16 cellular contexts compared by ENCODE assay signal in the genomic region with DNA sequence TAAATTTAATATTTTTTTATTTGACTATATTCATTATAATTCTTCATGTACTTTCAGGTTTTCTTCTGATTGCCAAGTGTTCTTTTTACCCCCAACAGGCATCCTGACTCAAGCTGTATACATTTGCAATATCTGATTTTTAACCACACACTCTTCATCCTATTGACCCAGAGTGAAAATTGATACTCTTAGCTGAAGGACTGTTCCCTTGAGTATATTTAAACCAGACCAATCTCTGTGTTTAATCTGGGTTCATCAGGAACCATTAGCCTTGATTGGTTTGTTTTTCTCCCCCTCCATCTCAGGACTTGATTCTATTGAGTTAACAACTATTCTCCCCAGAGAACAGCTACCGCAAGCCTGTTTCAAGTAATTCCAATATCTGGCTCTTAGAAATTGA.
A peak's percentile ranks its signal among the peaks of the same experiment; 100 is the strongest.
DNase-seq lines count a peak whose midpoint lies in the region; ATAC-seq, FAIRE-seq and TF ChIP-seq lines count a peak whose summit lies in the region.
"Had no signal": no experiment of that assay in that cellular context is flagged by ENCODE, and none has a peak within 500 bp of the region (broad histone marks: within the 10 kb centered on the region; RNA-seq: fewer than 3 reads in every experiment).

No MANE protein-coding gene starts in this region.

- DNase-seq in D721Med (ENCODE audit: insufficient read length, low spot score) (no peak), NCI-H1417 (lab: John Stamatoyannopoulos, UW) (peak; percentile 37 to 91 (median 85)), NCI-H748 (lab: John Stamatoyannopoulos, UW; ENCODE audit: unreplicated experiment) (peak; percentile 91), H1 (ENCODE audit: low read depth in 1 of 2, low spot score in 2 of 2) (no peak), brain microvascular endothelial cell (no peak)
- DNase-seq: activated CD4-positive, alpha-beta T cell treated with anti-CD3 and anti-CD28 coated beads for 4 hours; activated naive CD8-positive, alpha-beta T cell treated with anti-CD3 and anti-CD28 coated beads for 36 hours; activated T-cell treated with anti-CD3 and anti-CD28 coated beads for 4 hours; COR-L47; GM23248; NK-92 treated with Interleukin-12 subunit alpha and Interleukin-12 subunit beta, amount 100 ng/mL, for 24 hours; nucleus accumbens had no signal

- no peaks in the 10 kb centered on the region for H3K9me3 ChIP-seq in H1 (ENCODE audit: insufficient read depth in 2 of 2, low read depth in 1 of 2, low read length in 1 of 2)

- no peaks in the 10 kb centered on the region for H3K23me2 ChIP-seq in H1 (ENCODE audit: low read depth, low read length)

- TF ChIP-seq EP300 in H1 (IDR thresholded peaks at IDR 0.05; ENCODE audit: borderline replicate concordance in 1 of 2, low read depth in 2 of 2, low read length in 2 of 2): no peak

- no peak overlapping the region for H3K18ac ChIP-seq in H1 (ENCODE audit: extremely low read depth, low read length)

- H4K91ac ChIP-seq in H1 (replicated peaks; ENCODE audit: insufficient read length, low read length): no peak overlapping the region

- no peak for TF ChIP-seq POLR2A in H1 (IDR thresholded peaks at IDR 0.05; ENCODE audit: control extremely low read depth in 1 of 2, low read depth in 2 of 2, low read length in 2 of 2)

- no peak overlapping the region for H2BK5ac ChIP-seq in H1 (ENCODE audit: low read depth, low read length)

- no peak overlapping the region for H2BK120ac ChIP-seq in H1 (replicated peaks; ENCODE audit: low read depth, low read length)

- CTCF ChIA-PET in H1 (lab: Charles Lee; ENCODE audit: partially characterized antibody): interaction anchor here (1.4 kb wide), 1 partner anchor 13 kb away, joined by 3 read pairs; no protein-coding TSS in a partner anchor

- H3K4me1 ChIP-seq in H1 (replicated peaks in 1 of 4; ENCODE audit: control insufficient read depth in 3 of 4, insufficient read depth in 4 of 4, low read length in 3 of 4): no peaks in the 10 kb centered on the region

- no peaks in the 10 kb centered on the region for H3K27me3 ChIP-seq in H1 (replicated peaks in 1 of 4; ENCODE audit: control insufficient read depth in 3 of 4, extremely low read depth in 1 of 4, insufficient read depth in 3 of 4, low read length in 3 of 4)
- no peaks in the 10 kb centered on the region for H3K27me3 ChIP-seq in brain microvascular endothelial cell (replicated peaks)

- 87% methylated on average over 1 of the region's 1 CpG; no CpG with 5 or more reads in 1 of the 2 experiments for WGBS in H1 (ENCODE audit: extremely low coverage in 1 of 2, insufficient coverage in 1 of 2, insufficient read length in 1 of 2, insufficient replicate concordance in 2 of 2, low coverage in 1 of 2, low lambda C conversion rate in 2 of 2, missing lambda C conversion rate in 1 of 2), 2 experiments

- peak overlapping the region in 1 of 4 experiments; percentile 34; a peak in 1 of 7 replicates for H3K9ac ChIP-seq in H1 (replicated peaks in 1 of 4; ENCODE audit: extremely low read depth in 1 of 4, low read depth in 3 of 4, low read length in 3 of 4)
- H3K9ac ChIP-seq: GM23248 had no signal

- no peak overlapping the region for H2BK15ac ChIP-seq in H1 (ENCODE audit: low read length)

- POLR2A ChIA-PET in H1 (lab: Charles Lee; ENCODE audit: partially characterized antibody): no interaction called here

- no peak for TF ChIP-seq RAD21 in H1 (IDR thresholded peaks at IDR 0.05 in 1 of 2, conservative IDR thresholded peaks at IDR 0.05 in 1 of 2; ENCODE audit: low read depth in 2 of 2, low read length in 2 of 2)

- no peaks in the 10 kb centered on the region for H3K36me3 ChIP-seq in H1 (ENCODE audit: control insufficient read depth in 2 of 4, insufficient read depth in 4 of 4, low read length in 3 of 4)
- no peaks in the 10 kb centered on the region for H3K36me3 ChIP-seq in brain microvascular endothelial cell (replicated peaks)

- H3K4ac ChIP-seq in H1 (replicated peaks; ENCODE audit: insufficient read length, low read depth, low read length): no peak overlapping the region

- H3K4me3 ChIP-seq in H1 (ENCODE audit: extremely low read depth in 1 of 4, insufficient read depth in 2 of 4, low read depth in 3 of 4, low read length in 4 of 4) (no peak overlapping the region), brain microvascular endothelial cell (ENCODE audit: low read depth, low read length) (no peak overlapping the region)
- H3K4me3 ChIP-seq: GM23248 had no signal

- no peaks in the 10 kb centered on the region for H3K79me2 ChIP-seq in H1 (ENCODE audit: control insufficient read depth in 1 of 2, insufficient read depth in 2 of 2, low read length in 2 of 2)

- TF ChIP-seq CTCF in D721Med (IDR thresholded peaks at IDR 0.05; ENCODE audit: insufficient read depth, missing control alignments) (no peak), H1 (IDR thresholded peaks at IDR 0.05; ENCODE audit: control extremely low read depth in 1 of 3, insufficient read depth in 1 of 3, low read depth in 1 of 3, low read length in 3 of 3) (no peak), brain microvascular endothelial cell (IDR thresholded peaks at IDR 0.05; ENCODE audit: low read depth, low read length, missing control alignments) (no peak)

- no peaks in the 10 kb centered on the region for H3K79me1 ChIP-seq in H1 (ENCODE audit: low read depth, low read length)

- in situ Hi-C loops in brain microvascular endothelial cell (cut with HindIII; ENCODE audit: low pct_ligation_motif_present, low sequenced_read_pairs): no loop called here

- H3K14ac ChIP-seq in H1 (ENCODE audit: insufficient read length): no peak overlapping the region

- H3K23ac ChIP-seq in H1 (ENCODE audit: insufficient read length): no peak overlapping the region

- H2BK20ac ChIP-seq in H1 (ENCODE audit: low read length): no peak overlapping the region

- no peak overlapping the region for H4K8ac ChIP-seq in H1 (ENCODE audit: extremely low read depth, insufficient read depth, low read length)

- peak overlapping the region; percentile 21 for H3K56ac ChIP-seq in H1 (replicated peaks; ENCODE audit: insufficient read length, low read depth, low read length)

- no peak overlapping the region for H4K5ac ChIP-seq in H1 (ENCODE audit: insufficient read length, low read depth, low read length)

- FAIRE-seq in D721Med (lab: Jason Lieb, UNC) (peak; percentile 90), H1 (lab: Jason Lieb, UNC) (no peak)
- FAIRE-seq: keratinocyte had no signal

- no peak overlapping the region for H2AFZ ChIP-seq in H1 (ENCODE audit: low read length)
- H2AFZ ChIP-seq: GM23248 had no signal

- H2AK5ac ChIP-seq in H1 (ENCODE audit: low read depth, low read length): no peak overlapping the region

- H3K27ac ChIP-seq in H1 (ENCODE audit: low read depth, low read length): no peak overlapping the region
- H3K27ac ChIP-seq in brain microvascular endothelial cell: no peak overlapping the region
- H3K27ac ChIP-seq: GM23248 had no signal

- no peaks in the 10 kb centered on the region for H4K20me1 ChIP-seq in H1 (replicated peaks in 1 of 2; ENCODE audit: control insufficient read depth in 1 of 2, insufficient read depth in 2 of 2, low read length in 2 of 2)

- no peak overlapping the region for H3K4me2 ChIP-seq in H1 (ENCODE audit: insufficient read depth in 1 of 2, low read depth in 2 of 2, low read length in 2 of 2)

- no peak overlapping the region for H2BK12ac ChIP-seq in H1 (ENCODE audit: low read depth, low read length)

- no peak for ATAC-seq in GM18909 (IDR thresholded peaks at IDR 0.05; ENCODE audit: poor library complexity, unreplicated experiment)
- no peak for ATAC-seq in GM21717 (IDR thresholded peaks at IDR 0.05; ENCODE audit: unreplicated experiment)
- no peak for ATAC-seq in GM19035 (IDR thresholded peaks at IDR 0.05; ENCODE audit: unreplicated experiment)

TF ChIP-seq in H1, 55 proteins besides CTCF, POLR2A, EP300 and RAD21:
- TF ChIP-seq SUZ12 (IDR thresholded peaks at IDR 0.05; ENCODE audit: low read length) (no peak), ASH2L (IDR thresholded peaks at IDR 0.05; ENCODE audit: low read length) (no peak), EZH2 (IDR thresholded peaks at IDR 0.05; ENCODE audit: low read depth, low read length, severe bottlenecking) (no peak), CBX5 (IDR thresholded peaks at IDR 0.05; ENCODE audit: low read depth, low read length) (no peak), TAF7 (optimal IDR thresholded peaks at IDR 0.05; ENCODE audit: borderline replicate concordance, low read depth, low read length) (no peak), NANOG (IDR thresholded peaks at IDR 0.05; ENCODE audit: insufficient read depth, low read depth, low read length, poor library complexity, severe bottlenecking) (no peak), HDAC6 (IDR thresholded peaks at IDR 0.05; ENCODE audit: low read depth, low read length) (no peak), JUND (IDR thresholded peaks at IDR 0.05; ENCODE audit: low read length) (no peak), POU5F1 (IDR thresholded peaks at IDR 0.05; ENCODE audit: low read depth, low read length) (no peak), CREB1 (IDR thresholded peaks at IDR 0.05) (no peak)
- TF ChIP-seq, protein P1, sequence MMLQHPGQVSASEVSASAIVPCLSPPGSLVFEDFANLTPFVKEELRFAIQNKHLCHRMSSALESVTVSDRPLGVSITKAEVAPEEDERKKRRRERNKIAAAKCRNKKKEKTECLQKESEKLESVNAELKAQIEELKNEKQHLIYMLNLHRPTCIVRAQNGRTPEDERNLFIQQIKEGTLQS (IDR thresholded peaks at IDR 0.05; ENCODE audit: insufficient read depth, low read depth, low read length): no peak
- TF ChIP-seq, protein P2, sequence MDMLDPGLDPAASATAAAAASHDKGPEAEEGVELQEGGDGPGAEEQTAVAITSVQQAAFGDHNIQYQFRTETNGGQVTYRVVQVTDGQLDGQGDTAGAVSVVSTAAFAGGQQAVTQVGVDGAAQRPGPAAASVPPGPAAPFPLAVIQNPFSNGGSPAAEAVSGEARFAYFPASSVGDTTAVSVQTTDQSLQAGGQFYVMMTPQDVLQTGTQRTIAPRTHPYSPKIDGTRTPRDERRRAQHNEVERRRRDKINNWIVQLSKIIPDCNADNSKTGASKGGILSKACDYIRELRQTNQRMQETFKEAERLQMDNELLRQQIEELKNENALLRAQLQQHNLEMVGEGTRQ (IDR thresholded peaks at IDR 0.05; ENCODE audit: low read length): no peak
- TF ChIP-seq, protein P3, sequence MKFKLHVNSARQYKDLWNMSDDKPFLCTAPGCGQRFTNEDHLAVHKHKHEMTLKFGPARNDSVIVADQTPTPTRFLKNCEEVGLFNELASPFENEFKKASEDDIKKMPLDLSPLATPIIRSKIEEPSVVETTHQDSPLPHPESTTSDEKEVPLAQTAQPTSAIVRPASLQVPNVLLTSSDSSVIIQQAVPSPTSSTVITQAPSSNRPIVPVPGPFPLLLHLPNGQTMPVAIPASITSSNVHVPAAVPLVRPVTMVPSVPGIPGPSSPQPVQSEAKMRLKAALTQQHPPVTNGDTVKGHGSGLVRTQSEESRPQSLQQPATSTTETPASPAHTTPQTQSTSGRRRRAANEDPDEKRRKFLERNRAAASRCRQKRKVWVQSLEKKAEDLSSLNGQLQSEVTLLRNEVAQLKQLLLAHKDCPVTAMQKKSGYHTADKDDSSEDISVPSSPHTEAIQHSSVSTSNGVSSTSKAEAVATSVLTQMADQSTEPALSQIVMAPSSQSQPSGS (IDR thresholded peaks at IDR 0.05; ENCODE audit: low read length): no peak

Comparison
In these comparisons a context has a peak if more than half of its experiments do, and no peak if none do; other contexts are left out.
1. DNase-seq: peak in NCI-H1417 (3 of 3) and NCI-H748 (single experiment); none in D721Med (single experiment), H1 (0 of 2) and brain microvascular endothelial cell (single experiment).